1 cellular context compared by ENCODE assay signal in genomic region chr2:20035961-20036666, GRCh38.
TF ChIP-seq lines count a peak whose summit lies in the region.

No MANE protein-coding gene starts in this region.

TF ChIP-seq in GM23338, 12 proteins besides CTCF, POLR2A, EP300 and RAD21 (continued from another document):
- TF ChIP-seq, protein P1, sequence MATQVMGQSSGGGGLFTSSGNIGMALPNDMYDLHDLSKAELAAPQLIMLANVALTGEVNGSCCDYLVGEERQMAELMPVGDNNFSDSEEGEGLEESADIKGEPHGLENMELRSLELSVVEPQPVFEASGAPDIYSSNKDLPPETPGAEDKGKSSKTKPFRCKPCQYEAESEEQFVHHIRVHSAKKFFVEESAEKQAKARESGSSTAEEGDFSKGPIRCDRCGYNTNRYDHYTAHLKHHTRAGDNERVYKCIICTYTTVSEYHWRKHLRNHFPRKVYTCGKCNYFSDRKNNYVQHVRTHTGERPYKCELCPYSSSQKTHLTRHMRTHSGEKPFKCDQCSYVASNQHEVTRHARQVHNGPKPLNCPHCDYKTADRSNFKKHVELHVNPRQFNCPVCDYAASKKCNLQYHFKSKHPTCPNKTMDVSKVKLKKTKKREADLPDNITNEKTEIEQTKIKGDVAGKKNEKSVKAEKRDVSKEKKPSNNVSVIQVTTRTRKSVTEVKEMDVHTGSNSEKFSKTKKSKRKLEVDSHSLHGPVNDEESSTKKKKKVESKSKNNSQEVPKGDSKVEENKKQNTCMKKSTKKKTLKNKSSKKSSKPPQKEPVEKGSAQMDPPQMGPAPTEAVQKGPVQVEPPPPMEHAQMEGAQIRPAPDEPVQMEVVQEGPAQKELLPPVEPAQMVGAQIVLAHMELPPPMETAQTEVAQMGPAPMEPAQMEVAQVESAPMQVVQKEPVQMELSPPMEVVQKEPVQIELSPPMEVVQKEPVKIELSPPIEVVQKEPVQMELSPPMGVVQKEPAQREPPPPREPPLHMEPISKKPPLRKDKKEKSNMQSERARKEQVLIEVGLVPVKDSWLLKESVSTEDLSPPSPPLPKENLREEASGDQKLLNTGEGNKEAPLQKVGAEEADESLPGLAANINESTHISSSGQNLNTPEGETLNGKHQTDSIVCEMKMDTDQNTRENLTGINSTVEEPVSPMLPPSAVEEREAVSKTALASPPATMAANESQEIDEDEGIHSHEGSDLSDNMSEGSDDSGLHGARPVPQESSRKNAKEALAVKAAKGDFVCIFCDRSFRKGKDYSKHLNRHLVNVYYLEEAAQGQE (IDR thresholded peaks at IDR 0.05; ENCODE audit: unreplicated experiment) = no peak
- TF ChIP-seq NANOG (IDR thresholded peaks at IDR 0.05; ENCODE audit: borderline replicate concordance) (no peak), EZH2 (IDR thresholded peaks at IDR 0.05; ENCODE audit: low read depth, unreplicated experiment) (no peak), EZH2phosphoT487 (IDR thresholded peaks at IDR 0.05; ENCODE audit: unreplicated experiment) (no peak), JUNB (IDR thresholded peaks at IDR 0.05; ENCODE audit: unreplicated experiment) (no peak)
- TF ChIP-seq, protein P2, sequence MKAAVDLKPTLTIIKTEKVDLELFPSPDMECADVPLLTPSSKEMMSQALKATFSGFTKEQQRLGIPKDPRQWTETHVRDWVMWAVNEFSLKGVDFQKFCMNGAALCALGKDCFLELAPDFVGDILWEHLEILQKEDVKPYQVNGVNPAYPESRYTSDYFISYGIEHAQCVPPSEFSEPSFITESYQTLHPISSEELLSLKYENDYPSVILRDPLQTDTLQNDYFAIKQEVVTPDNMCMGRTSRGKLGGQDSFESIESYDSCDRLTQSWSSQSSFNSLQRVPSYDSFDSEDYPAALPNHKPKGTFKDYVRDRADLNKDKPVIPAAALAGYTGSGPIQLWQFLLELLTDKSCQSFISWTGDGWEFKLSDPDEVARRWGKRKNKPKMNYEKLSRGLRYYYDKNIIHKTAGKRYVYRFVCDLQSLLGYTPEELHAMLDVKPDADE (IDR thresholded peaks at IDR 0.05) = no peak
TF ChIP-seq in GM23338: peak in this region for 0.
